13 cellular contexts compared by ENCODE assay signal in the genomic region with DNA sequence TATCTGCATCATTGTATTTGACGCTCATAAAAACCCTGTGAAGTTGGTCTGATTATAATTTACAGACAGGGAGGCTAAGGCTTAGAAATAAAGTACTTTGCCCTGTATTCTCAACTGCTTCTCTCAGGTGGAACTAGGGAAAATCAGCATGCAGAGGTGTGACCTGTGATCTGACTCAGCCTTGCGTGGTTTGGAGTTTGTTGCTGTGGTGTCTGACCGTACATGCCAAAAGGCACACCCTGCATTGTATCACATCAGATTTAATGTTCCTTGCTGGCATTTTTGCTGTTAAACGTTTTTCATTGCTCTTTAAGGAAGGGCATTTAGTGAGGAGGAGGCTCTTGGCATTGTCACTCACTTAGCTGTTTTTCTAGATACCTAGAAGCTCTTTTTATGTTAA. TPM values are rescaled to one million over a fixed set of nuclear protein-coding genes. Genes with fewer than 3 reads are reported as not detected.
DNase-seq lines count a peak whose midpoint lies in the region; ATAC-seq and TF ChIP-seq lines count a peak whose summit lies in the region.
"Had no signal": no experiment of that assay in that cellular context is flagged by ENCODE, and none has a peak within 500 bp of the region (broad histone marks: within the 10 kb centered on the region; RNA-seq: fewer than 3 reads in every experiment).

No MANE protein-coding gene starts in this region.

- no peak overlapping the region for H3K27ac ChIP-seq in caudate nucleus (ENCODE audit: low read depth, low read length)
- H3K27ac ChIP-seq: upper lobe of right lung had no signal

- H3K27me3 Mint-ChIP-seq in activated CD4-positive, alpha-beta memory T cell treated with anti-CD3 and anti-CD28 coated beads, Interleukin-2, amount 10 ng/mL, durations not matched to agents 7 days and 5 days = peaks cover 3% of the 10 kb centered on the region
- H3K27me3 Mint-ChIP-seq in WTC11 (ENCODE audit: low read depth) = peaks cover 5% of the 10 kb centered on the region; the same call in 1 of the 2 replicates

- ATAC-seq in HG02571 (IDR thresholded peaks at IDR 0.05; ENCODE audit: unreplicated experiment) (peak; percentile 63), WTC11 (no peak), GM18861 (IDR thresholded peaks at IDR 0.05; ENCODE audit: unreplicated experiment) (no peak)
- ATAC-seq: left ventricle myocardium superior, upper lobe of right lung had no signal

- H3K4me3 Mint-ChIP-seq in activated CD4-positive, alpha-beta memory T cell treated with anti-CD3 and anti-CD28 coated beads, Interleukin-2, amount 10 ng/mL, durations not matched to agents 7 days and 5 days = no peak overlapping the region
- H3K4me3 Mint-ChIP-seq in WTC11 = no peak overlapping the region

- H3K36me3 Mint-ChIP-seq in activated CD4-positive, alpha-beta memory T cell treated with anti-CD3 and anti-CD28 coated beads, Interleukin-2, amount 10 ng/mL, durations not matched to agents 7 days and 5 days (ENCODE audit: low read depth) = no peaks in the 10 kb centered on the region
- H3K36me3 Mint-ChIP-seq in WTC11 = no peaks in the 10 kb centered on the region

- TF ChIP-seq CTCF in WTC11 (IDR thresholded peaks at IDR 0.05) = no peak
- no peak for TF ChIP-seq CTCF in GM13976 (IDR thresholded peaks at IDR 0.05; ENCODE audit: borderline replicate concordance, control extremely low read depth, extremely low read depth, insufficient read depth, missing control alignments)

- H3K27ac Mint-ChIP-seq in activated CD4-positive, alpha-beta memory T cell treated with anti-CD3 and anti-CD28 coated beads, Interleukin-2, amount 10 ng/mL, durations not matched to agents 7 days and 5 days = no peak overlapping the region
- no peak overlapping the region for H3K27ac Mint-ChIP-seq in WTC11

- POLR2A ChIA-PET in activated CD4-positive, alpha-beta memory T cell treated with anti-CD3 and anti-CD28 coated beads, Interleukin-2, amount 10 ng/mL, durations not matched to agents 7 days and 5 days (lab: Charles Lee) = interaction anchor here (2.5 kb wide), 1 partner anchor 11 kb away, joined by 9 read pairs; no protein-coding TSS in a partner anchor
- POLR2A ChIA-PET in WTC11 (lab: Charles Lee) = no interaction called here

- H3K4me1 Mint-ChIP-seq in activated CD4-positive, alpha-beta memory T cell treated with anti-CD3 and anti-CD28 coated beads, Interleukin-2, amount 10 ng/mL, durations not matched to agents 7 days and 5 days = peaks cover 23% of the 10 kb centered on the region
- peaks cover 13% of the 10 kb centered on the region for H3K4me1 Mint-ChIP-seq in WTC11

- in situ Hi-C loops in GM13976 (cut with MboI; ENCODE audit: low sequenced_read_pairs, unreplicated experiment) = no loop called here

- H3K9me3 Mint-ChIP-seq in activated CD4-positive, alpha-beta memory T cell treated with anti-CD3 and anti-CD28 coated beads, Interleukin-2, amount 10 ng/mL, durations not matched to agents 7 days and 5 days = no peaks in the 10 kb centered on the region
- H3K9me3 Mint-ChIP-seq in WTC11 = peaks cover 5% of the 10 kb centered on the region; the same call in 1 of the 2 replicates

- CTCF ChIA-PET in activated CD4-positive, alpha-beta memory T cell treated with anti-CD3 and anti-CD28 coated beads, Interleukin-2, amount 10 ng/mL, durations not matched to agents 7 days and 5 days (lab: Charles Lee) = interaction anchor here (1.1 to 1.6 kb wide), 2 partner anchors 34 to 38 kb away, joined by 3 read pairs; no protein-coding TSS in a partner anchor
- CTCF ChIA-PET in WTC11 (lab: Charles Lee) = interaction anchor here (1.2 kb wide), 1 partner anchor 24 kb away, joined by 3 read pairs; no protein-coding TSS in a partner anchor

- peak; percentile 80 for DNase-seq in ELR (ENCODE audit: low read depth)
- peak; percentile 45 for DNase-seq in activated CD4-positive, alpha-beta memory T cell treated with anti-CD3 and anti-CD28 coated beads, Interleukin-2, amount 10 ng/mL, durations not matched to agents 7 days and 5 days
- DNase-seq in kidney glomerular epithelial cell (lab: John Stamatoyannopoulos, UW) = peak; percentile 73
- DNase-seq in caudate nucleus (lab: John Stamatoyannopoulos, UW) = no peak
- DNase-seq in WTC11 (ENCODE audit: low spot score) = no peak
- DNase-seq in GM13976 (ENCODE audit: low spot score) = no peak
- DNase-seq: activated naive CD4-positive, alpha-beta T cell treated with Interleukin-2 at 50 U/mL for 16 hours; left ventricle myocardium superior; NCI-H510A treated with DMSO at 0.1 percent for 48 hours; T1000; upper lobe of right lung had no signal

TF ChIP-seq in WTC11, 78 proteins besides CTCF, POLR2A, EP300 and RAD21:
- no peak for TF ChIP-seq RELA (CRISPR knock-in tag; IDR thresholded peaks at IDR 0.05; ENCODE audit: borderline replicate concordance)
- TF ChIP-seq GABPB1 (CRISPR knock-in tag; IDR thresholded peaks at IDR 0.05) = no peak
- TF ChIP-seq, protein P1, sequence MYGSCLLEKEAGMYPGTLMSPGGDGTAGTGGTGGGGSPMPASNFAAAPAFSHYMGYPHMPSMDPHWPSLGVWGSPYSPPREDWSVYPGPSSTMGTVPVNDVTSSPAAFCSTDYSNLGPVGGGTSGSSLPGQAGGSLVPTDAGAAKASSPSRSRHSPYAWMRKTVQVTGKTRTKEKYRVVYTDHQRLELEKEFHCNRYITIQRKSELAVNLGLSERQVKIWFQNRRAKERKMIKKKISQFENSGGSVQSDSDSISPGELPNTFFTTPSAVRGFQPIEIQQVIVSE (CRISPR knock-in tag; IDR thresholded peaks at IDR 0.05; ENCODE audit: borderline replicate concordance) = no peak
- TF ChIP-seq, protein P2, sequence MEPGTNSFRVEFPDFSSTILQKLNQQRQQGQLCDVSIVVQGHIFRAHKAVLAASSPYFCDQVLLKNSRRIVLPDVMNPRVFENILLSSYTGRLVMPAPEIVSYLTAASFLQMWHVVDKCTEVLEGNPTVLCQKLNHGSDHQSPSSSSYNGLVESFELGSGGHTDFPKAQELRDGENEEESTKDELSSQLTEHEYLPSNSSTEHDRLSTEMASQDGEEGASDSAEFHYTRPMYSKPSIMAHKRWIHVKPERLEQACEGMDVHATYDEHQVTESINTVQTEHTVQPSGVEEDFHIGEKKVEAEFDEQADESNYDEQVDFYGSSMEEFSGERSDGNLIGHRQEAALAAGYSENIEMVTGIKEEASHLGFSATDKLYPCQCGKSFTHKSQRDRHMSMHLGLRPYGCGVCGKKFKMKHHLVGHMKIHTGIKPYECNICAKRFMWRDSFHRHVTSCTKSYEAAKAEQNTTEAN (CRISPR knock-in tag; IDR thresholded peaks at IDR 0.05) = no peak
- no peak for TF ChIP-seq SP1 (CRISPR knock-in tag; conservative IDR thresholded peaks at IDR 0.05)
- no peak for TF ChIP-seq TEAD1 (CRISPR knock-in tag; IDR thresholded peaks at IDR 0.05)
- no peak for TF ChIP-seq IRF2 (CRISPR knock-in tag; IDR thresholded peaks at IDR 0.05; ENCODE audit: borderline replicate concordance, low read depth)
- no peak for TF ChIP-seq ESRRA (CRISPR knock-in tag; IDR thresholded peaks at IDR 0.05; ENCODE audit: borderline replicate concordance)
- TF ChIP-seq, protein P3, sequence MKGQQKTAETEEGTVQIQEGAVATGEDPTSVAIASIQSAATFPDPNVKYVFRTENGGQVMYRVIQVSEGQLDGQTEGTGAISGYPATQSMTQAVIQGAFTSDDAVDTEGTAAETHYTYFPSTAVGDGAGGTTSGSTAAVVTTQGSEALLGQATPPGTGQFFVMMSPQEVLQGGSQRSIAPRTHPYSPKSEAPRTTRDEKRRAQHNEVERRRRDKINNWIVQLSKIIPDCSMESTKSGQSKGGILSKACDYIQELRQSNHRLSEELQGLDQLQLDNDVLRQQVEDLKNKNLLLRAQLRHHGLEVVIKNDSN (CRISPR knock-in tag; IDR thresholded peaks at IDR 0.05) = no peak
- TF ChIP-seq, protein P4, sequence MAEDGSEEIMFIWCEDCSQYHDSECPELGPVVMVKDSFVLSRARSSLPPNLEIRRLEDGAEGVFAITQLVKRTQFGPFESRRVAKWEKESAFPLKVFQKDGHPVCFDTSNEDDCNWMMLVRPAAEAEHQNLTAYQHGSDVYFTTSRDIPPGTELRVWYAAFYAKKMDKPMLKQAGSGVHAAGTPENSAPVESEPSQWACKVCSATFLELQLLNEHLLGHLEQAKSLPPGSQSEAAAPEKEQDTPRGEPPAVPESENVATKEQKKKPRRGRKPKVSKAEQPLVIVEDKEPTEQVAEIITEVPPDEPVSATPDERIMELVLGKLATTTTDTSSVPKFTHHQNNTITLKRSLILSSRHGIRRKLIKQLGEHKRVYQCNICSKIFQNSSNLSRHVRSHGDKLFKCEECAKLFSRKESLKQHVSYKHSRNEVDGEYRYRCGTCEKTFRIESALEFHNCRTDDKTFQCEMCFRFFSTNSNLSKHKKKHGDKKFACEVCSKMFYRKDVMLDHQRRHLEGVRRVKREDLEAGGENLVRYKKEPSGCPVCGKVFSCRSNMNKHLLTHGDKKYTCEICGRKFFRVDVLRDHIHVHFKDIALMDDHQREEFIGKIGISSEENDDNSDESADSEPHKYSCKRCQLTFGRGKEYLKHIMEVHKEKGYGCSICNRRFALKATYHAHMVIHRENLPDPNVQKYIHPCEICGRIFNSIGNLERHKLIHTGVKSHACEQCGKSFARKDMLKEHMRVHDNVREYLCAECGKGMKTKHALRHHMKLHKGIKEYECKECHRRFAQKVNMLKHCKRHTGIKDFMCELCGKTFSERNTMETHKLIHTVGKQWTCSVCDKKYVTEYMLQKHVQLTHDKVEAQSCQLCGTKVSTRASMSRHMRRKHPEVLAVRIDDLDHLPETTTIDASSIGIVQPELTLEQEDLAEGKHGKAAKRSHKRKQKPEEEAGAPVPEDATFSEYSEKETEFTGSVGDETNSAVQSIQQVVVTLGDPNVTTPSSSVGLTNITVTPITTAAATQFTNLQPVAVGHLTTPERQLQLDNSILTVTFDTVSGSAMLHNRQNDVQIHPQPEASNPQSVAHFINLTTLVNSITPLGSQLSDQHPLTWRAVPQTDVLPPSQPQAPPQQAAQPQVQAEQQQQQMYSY (CRISPR knock-in tag; IDR thresholded peaks at IDR 0.05) = no peak
- no peak for TF ChIP-seq ZNF219 (CRISPR knock-in tag; IDR thresholded peaks at IDR 0.05; ENCODE audit: borderline replicate concordance)
- TF ChIP-seq ZNF423 (CRISPR knock-in tag; IDR thresholded peaks at IDR 0.05) = no peak

RNA-seq across cellular contexts. Expression of a gene that starts 58.8 kb away (rescaled TPM):
- total RNA-seq in activated CD4-positive, alpha-beta memory T cell treated with anti-CD3 and anti-CD28 coated beads, Interleukin-2, amount 10 ng/mL, durations not matched to agents 7 days and 5 days = not detected
- total RNA-seq in WTC11 (2021) = 0.20 to 0.30 TPM in 2 of 3 replicates, not detected in the other
- total RNA-seq: upper lobe of right lung had no signal

Comparison
In these comparisons a context has a peak if more than half of its experiments do, and no peak if none do; other contexts are left out.
1. DNase-seq: peak in ELR (single experiment), activated CD4-positive, alpha-beta memory T cell treated with anti-CD3 and anti-CD28 coated beads, Interleukin-2, amount 10 ng/mL, durations not matched to agents 7 days and 5 days (single experiment) and kidney glomerular epithelial cell (single experiment); none in caudate nucleus (0 of 61), WTC11 (single experiment) and GM13976 (single experiment).